In genomic region chr5:151139646-151140045, GRCh38 we compare ENCODE assay signal across 19 cellular contexts. TPM values are rescaled to one million over a fixed set of nuclear protein-coding genes. Genes with fewer than 3 reads are reported as not detected.
DNase-seq lines count a peak whose midpoint lies in the region; ATAC-seq and TF ChIP-seq lines count a peak whose summit lies in the region.
"Had no signal": no experiment of that assay in that cellular context is flagged by ENCODE, and none has a peak within 500 bp of the region (broad histone marks: within the 10 kb centered on the region; RNA-seq: fewer than 3 reads in every experiment).

No MANE protein-coding gene starts in this region.

- intact Hi-C loops in thyroid gland (cut with DNase I): loop anchor here (10.0 kb wide), 1 partner anchor 105 kb away; no protein-coding TSS in a partner anchor

- peaks cover 62% of the 10 kb centered on the region for H3K4me1 Mint-ChIP-seq in activated T-cell treated with anti-CD3 and anti-CD28 coated beads, Interleukin-2, amount 50 U/mL, for 72 hours (ENCODE audit: low read depth)
- peaks cover 79 to 89% (median 87%) of the 10 kb centered on the region in 3 donors for H3K4me1 Mint-ChIP-seq in CD8-positive, alpha-beta memory T cell
- peaks cover 86% of the 10 kb centered on the region for H3K4me1 Mint-ChIP-seq in activated naive CD8-positive, alpha-beta T cell (ENCODE audit: low read depth)
- peaks cover 63 to 66% of the 10 kb centered on the region in 2 donors for H3K4me1 Mint-ChIP-seq in natural killer cell treated with Interleukin-12 subunit alpha and Interleukin-12 subunit beta and Interleukin-15 and Interleukin-18, amount 100 ng/mL, for 72 hours (ENCODE audit: low read depth in 2 of 2)

- peak overlapping the region in 1 of 2 donors; percentile 20 for H3K4me3 Mint-ChIP-seq in activated T-cell treated with anti-CD3 and anti-CD28 coated beads, Interleukin-2, amount 50 U/mL, for 72 hours
- peak overlapping the region; percentile 11 to 55 (median 42) for H3K4me3 Mint-ChIP-seq in CD8-positive, alpha-beta memory T cell
- H3K4me3 Mint-ChIP-seq in activated naive CD8-positive, alpha-beta T cell: peak overlapping the region; percentile 60
- peak overlapping the region; percentile 38 for H3K4me3 Mint-ChIP-seq in natural killer cell treated with Interleukin-12 subunit alpha and Interleukin-12 subunit beta and Interleukin-15 and Interleukin-18, amount 100 ng/mL, for 72 hours

- H3K27me3 ChIP-seq in CD8-positive, alpha-beta memory T cell (ENCODE audit: insufficient read depth, low read length, poor library complexity, severe bottlenecking): no peaks in the 10 kb centered on the region
- no peaks in the 10 kb centered on the region for H3K27me3 ChIP-seq in thyroid gland
- H3K27me3 ChIP-seq: BLaER1, colonic mucosa had no signal

- peaks cover 57% of the 10 kb centered on the region for H3K36me3 ChIP-seq in CD8-positive, alpha-beta memory T cell (ENCODE audit: insufficient read depth, low read length)
- H3K36me3 ChIP-seq in thyroid gland: peaks cover 41 to 54% of the 10 kb centered on the region in 2 donors
- H3K36me3 ChIP-seq: colonic mucosa had no signal

- no peak for DNase-seq in activated T-cell treated with anti-CD3 and anti-CD28 coated beads, Interleukin-2, amount 50 U/mL, for 72 hours
- no peak for DNase-seq in activated T-cell treated with anti-CD3 and anti-CD28 coated beads, Interleukin-2, amount 50 U/mL, for 48 hours
- DNase-seq in CD8-positive, alpha-beta memory T cell: peak in 1 of 5 donors; percentile 38
- no peak for DNase-seq in natural killer cell treated with Interleukin-12 subunit alpha and Interleukin-12 subunit beta and Interleukin-15 and Interleukin-18, amount 100 ng/mL, for 72 hours (ENCODE audit: low spot score)
- no peak for DNase-seq in thyroid gland
- no peak for DNase-seq in NCI-H226
- DNase-seq in CD1c-positive myeloid dendritic cell (ENCODE audit: extremely low spot score): no peak
- DNase-seq: colonic mucosa; GOT3; Kasumi-1; lower lobe of right lung; NCI-H1694 treated with DMSO at 0.1 percent for 48 hours; OCI-M1; small intestine; stimulated activated CD4-positive, alpha-beta T cell treated with anti-CD3 and anti-CD28 coated beads, Interleukin-4, amount 100 ng/mL, for 24 hours had no signal

- peak overlapping the region; percentile 68 for H3K27ac Mint-ChIP-seq in activated T-cell treated with anti-CD3 and anti-CD28 coated beads, Interleukin-2, amount 50 U/mL, for 72 hours
- peak overlapping the region; percentile 84 to 97 (median 94) for H3K27ac Mint-ChIP-seq in CD8-positive, alpha-beta memory T cell
- H3K27ac Mint-ChIP-seq in activated naive CD8-positive, alpha-beta T cell: peak overlapping the region; percentile 91
- H3K27ac Mint-ChIP-seq in natural killer cell treated with Interleukin-12 subunit alpha and Interleukin-12 subunit beta and Interleukin-15 and Interleukin-18, amount 100 ng/mL, for 72 hours: peak overlapping the region; percentile 82 to 84

- CTCF ChIA-PET in CD8-positive, alpha-beta memory T cell (lab: Charles Lee): interaction anchor here (0.7 to 13.0 kb wide), 7 partner anchors 10 to 101 kb away, joined by 3 to 153 read pairs (median 4); partner anchors contain the start of gene ANXA6

- no peaks in the 10 kb centered on the region for H3K9me3 Mint-ChIP-seq in activated T-cell treated with anti-CD3 and anti-CD28 coated beads, Interleukin-2, amount 50 U/mL, for 72 hours
- H3K9me3 Mint-ChIP-seq in CD8-positive, alpha-beta memory T cell: no peaks in the 10 kb centered on the region
- H3K9me3 Mint-ChIP-seq in activated naive CD8-positive, alpha-beta T cell (ENCODE audit: low read depth): no peaks in the 10 kb centered on the region
- no peaks in the 10 kb centered on the region for H3K9me3 Mint-ChIP-seq in natural killer cell treated with Interleukin-12 subunit alpha and Interleukin-12 subunit beta and Interleukin-15 and Interleukin-18, amount 100 ng/mL, for 72 hours

- peaks cover 23 to 26% of the 10 kb centered on the region in 2 donors for H3K36me3 Mint-ChIP-seq in activated T-cell treated with anti-CD3 and anti-CD28 coated beads, Interleukin-2, amount 50 U/mL, for 72 hours (ENCODE audit: insufficient read depth in 2 of 2)
- H3K36me3 Mint-ChIP-seq in CD8-positive, alpha-beta memory T cell: peaks cover 24 to 89% (median 42%) of the 10 kb centered on the region in 3 donors
- peaks cover 24% of the 10 kb centered on the region for H3K36me3 Mint-ChIP-seq in activated naive CD8-positive, alpha-beta T cell
- peaks cover 31% of the 10 kb centered on the region for H3K36me3 Mint-ChIP-seq in natural killer cell treated with Interleukin-12 subunit alpha and Interleukin-12 subunit beta and Interleukin-15 and Interleukin-18, amount 100 ng/mL, for 72 hours

- TF ChIP-seq CTCF in thyroid gland (IDR thresholded peaks at IDR 0.05): no peak

- peak overlapping the region; percentile 26 for H3K4me3 ChIP-seq in CD8-positive, alpha-beta memory T cell (ENCODE audit: low read length)
- H3K4me3 ChIP-seq in thyroid gland (replicated peaks in 1 of 3): no peak overlapping the region
- H3K4me3 ChIP-seq: BLaER1, colonic mucosa, lower lobe of right lung had no signal

- no peak for ATAC-seq in activated T-cell treated with anti-CD3 and anti-CD28 coated beads, Interleukin-2, amount 50 U/mL, for 72 hours (replicated peaks in 1 of 2)
- ATAC-seq in natural killer cell treated with Interleukin-12 subunit alpha and Interleukin-12 subunit beta and Interleukin-15 and Interleukin-18, amount 100 ng/mL, for 72 hours: no peak
- ATAC-seq: activated CD4-positive, CD25-positive, alpha-beta regulatory T cell treated with anti-CD3 and anti-CD28 coated beads, Interleukin-2, amount 50 U/mL, for 24 hours; Right ventricle myocardium inferior had no signal

- H3K4me1 ChIP-seq in CD8-positive, alpha-beta memory T cell (ENCODE audit: insufficient read depth, low read length): peaks cover 69% of the 10 kb centered on the region
- peaks cover 0 to 18% of the 10 kb centered on the region in 2 donors for H3K4me1 ChIP-seq in thyroid gland
- H3K4me1 ChIP-seq: colonic mucosa had no signal

- no peak for TF ChIP-seq POLR2A in thyroid gland (IDR thresholded peaks at IDR 0.05)

- 95 to 96% methylated on average over 3 of the region's 3 CpGs for WGBS in thyroid gland, 2 donors

- POLR2A ChIA-PET in CD8-positive, alpha-beta memory T cell (lab: Charles Lee): interaction anchor here (0.5 to 1.2 kb wide), 5 partner anchors 10 to 84 kb away, joined by 3 to 10 read pairs (median 3); partner anchors contain the start of gene CCDC69

- H3K27me3 Mint-ChIP-seq in activated T-cell treated with anti-CD3 and anti-CD28 coated beads, Interleukin-2, amount 50 U/mL, for 72 hours (ENCODE audit: low read depth): no peaks in the 10 kb centered on the region
- no peaks in the 10 kb centered on the region for H3K27me3 Mint-ChIP-seq in CD8-positive, alpha-beta memory T cell
- H3K27me3 Mint-ChIP-seq in activated naive CD8-positive, alpha-beta T cell: no peaks in the 10 kb centered on the region
- no peaks in the 10 kb centered on the region for H3K27me3 Mint-ChIP-seq in natural killer cell treated with Interleukin-12 subunit alpha and Interleukin-12 subunit beta and Interleukin-15 and Interleukin-18, amount 100 ng/mL, for 72 hours

- H3K27ac ChIP-seq in CD8-positive, alpha-beta memory T cell (ENCODE audit: low read depth, low read length): peak overlapping the region; percentile 83
- no peak overlapping the region for H3K27ac ChIP-seq in thyroid gland
- H3K27ac ChIP-seq: BLaER1, colonic mucosa, lower lobe of right lung had no signal

- H3K9me3 ChIP-seq in CD8-positive, alpha-beta memory T cell (ENCODE audit: low read length): no peaks in the 10 kb centered on the region
- H3K9me3 ChIP-seq in thyroid gland: no peaks in the 10 kb centered on the region
- H3K9me3 ChIP-seq: BLaER1, colonic mucosa, lower lobe of right lung had no signal

RNA-seq across cellular contexts. Expression of gene ANXA6, which starts 17.9 kb away (rescaled TPM):
- 100 to 1,000 TPM; 127 to 171 TPM for total RNA-seq in activated T-cell treated with anti-CD3 and anti-CD28 coated beads, Interleukin-2, amount 50 U/mL, for 72 hours
- total RNA-seq in CD8-positive, alpha-beta memory T cell: 100 to 1,000 TPM; 452 to 459 TPM
- polyA plus RNA-seq in CD8-positive, alpha-beta memory T cell: 351 TPM
- 100 to 1,000 TPM; 271 to 398 TPM for total RNA-seq in natural killer cell treated with Interleukin-12 subunit alpha and Interleukin-12 subunit beta and Interleukin-15 and Interleukin-18, amount 100 ng/mL, for 72 hours
- 100 to 1,000 TPM; 122 to 283 (median 180) TPM for total RNA-seq in thyroid gland

RNA-seq across cellular contexts. Expression of gene TNIP1, which starts 58.8 kb away (rescaled TPM):
- total RNA-seq in activated T-cell treated with anti-CD3 and anti-CD28 coated beads, Interleukin-2, amount 50 U/mL, for 72 hours: 100 to 1,000 TPM; 358 to 420 TPM
- 100 to 1,000 TPM; 212 to 213 TPM for total RNA-seq in CD8-positive, alpha-beta memory T cell
- polyA plus RNA-seq in CD8-positive, alpha-beta memory T cell: 62.4 TPM
- total RNA-seq in natural killer cell treated with Interleukin-12 subunit alpha and Interleukin-12 subunit beta and Interleukin-15 and Interleukin-18, amount 100 ng/mL, for 72 hours: 100 to 1,000 TPM; 154 to 260 TPM
- total RNA-seq in thyroid gland: 100 to 1,000 TPM in 1 of 4 donors, 10 to 100 TPM in 3; 74.4 to 115 (median 94.7) TPM
